In the genomic region with DNA sequence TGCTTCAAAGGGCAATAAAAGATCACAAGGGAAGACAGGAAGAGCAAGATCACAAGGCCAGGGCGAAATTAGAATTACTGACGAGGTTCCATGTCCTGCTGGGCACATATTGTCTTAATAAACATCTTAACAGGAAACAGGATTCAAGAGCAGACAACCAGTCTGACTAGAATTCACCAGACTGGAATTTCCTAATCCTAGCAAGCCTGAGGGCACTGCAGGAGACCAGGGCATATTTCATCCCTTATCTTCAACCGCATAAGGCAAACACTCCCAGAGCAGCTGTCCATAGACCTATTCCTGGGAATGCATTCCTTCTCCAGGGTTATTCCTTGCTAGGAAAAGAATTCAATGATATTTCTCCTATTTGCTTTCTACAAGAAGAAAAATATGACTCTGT, we compare ENCODE assay signal across 26 cellular contexts. TPM values are rescaled to one million over a fixed set of nuclear protein-coding genes. Genes with fewer than 3 reads are reported as not detected.
"Had no signal": no experiment of that assay in that cellular context is flagged by ENCODE, and none has a peak within 500 bp of the region (broad histone marks: within the 10 kb centered on the region; RNA-seq: fewer than 3 reads in every experiment).

No MANE protein-coding gene starts in this region.

- H3K9me3 ChIP-seq: right atrium auricular region, transverse colon had no signal

- H3K36me3 ChIP-seq: left ventricle myocardium inferior, right atrium auricular region, transverse colon had no signal

- ATAC-seq: activated CD8-positive, alpha-beta T cell treated with anti-CD3 and anti-CD28 coated beads, Interleukin-2, amount 10 ng/mL, durations not matched to agents 7 days and 5 days; activated naive CD4-positive, alpha-beta T cell treated with anti-CD3 and anti-CD28 coated beads, Interleukin-2, amount 50 U/mL, for 72 hours; activated T-cell treated with anti-CD3 and anti-CD28 coated beads, Interleukin-2, amount 50 U/mL, for 72 hours had no signal

- H3K4me3 ChIP-seq: left ventricle myocardium inferior, right atrium auricular region, skin epidermis, transverse colon had no signal

- DNase-seq: activated CD4-positive, alpha-beta T cell treated with anti-CD3 and anti-CD28 coated beads, Interleukin-2, amount 10 ng/mL, durations not matched to agents 24 days and 14 days; activated CD4-positive, CD25-positive, alpha-beta regulatory T cell; activated CD8-positive, alpha-beta memory T cell treated with anti-CD3 and anti-CD28 coated beads, Interleukin-2, amount 50 U/mL, for 4 hours; activated CD8-positive, alpha-beta T cell treated with anti-CD3 and anti-CD28 coated beads, Interleukin-2, amount 10 ng/mL, durations not matched to agents 7 days and 5 days; activated gamma-delta T cell; activated T-cell treated with anti-CD3 and anti-CD28 coated beads, Interleukin-2, amount 50 U/mL, for 72 hours; amniotic stem cell; cerebellar nuclear complex; effector memory CD4-positive, alpha-beta T cell; left ventricle myocardium inferior; occipital lobe; stimulated activated CD4-positive, alpha-beta T cell treated with anti-CD3 and anti-CD28 coated beads, Interleukin-4, amount 100 ng/mL, for 4 hours; stimulated activated CD8-positive, alpha-beta memory T cell treated with anti-CD3 and anti-CD28 coated beads, Interleukin-4, amount 100 ng/mL, for 48 hours; stimulated activated naive CD4-positive, alpha-beta T cell treated with Interleukin-2 at 50 U/mL for 16 hours; substantia nigra; transverse colon had no signal

- H3K4me1 Mint-ChIP-seq: activated CD4-positive, alpha-beta T cell treated with anti-CD3 and anti-CD28 coated beads, Interleukin-2, amount 10 ng/mL, durations not matched to agents 24 days and 14 days; brain had no signal

- H3K27me3 Mint-ChIP-seq: activated CD4-positive, alpha-beta T cell treated with anti-CD3 and anti-CD28 coated beads, Interleukin-2, amount 10 ng/mL, durations not matched to agents 24 days and 14 days; dendritic cell treated with granulocyte-macrophage colony-stimulating factor and Interleukin-4, amounts not matched to agents 40 ng/mL and 50 ng/mL, for 4 days; progenitor cell of endocrine pancreas had no signal

- H3K9me3 Mint-ChIP-seq: T-helper 2 cell treated with Interferon-gamma antibody and Interleukin-4, amounts not matched to agents 5 μg/mL and 100 μg/mL, for 36 hours had no signal

- H3K4me1 ChIP-seq: left ventricle myocardium inferior, right atrium auricular region, transverse colon had no signal

- H3K27ac ChIP-seq: left ventricle myocardium inferior, right atrium auricular region, transverse colon had no signal

- H3K27me3 ChIP-seq: right atrium auricular region, transverse colon had no signal

- H3K27ac Mint-ChIP-seq: activated CD4-positive, alpha-beta T cell treated with anti-CD3 and anti-CD28 coated beads, Interleukin-2, amount 10 ng/mL, durations not matched to agents 24 days and 14 days; activated CD8-positive, alpha-beta T cell treated with anti-CD3 and anti-CD28 coated beads, Interleukin-2, amount 10 ng/mL, durations not matched to agents 7 days and 5 days; activated naive CD4-positive, alpha-beta T cell treated with anti-CD3 and anti-CD28 coated beads, Interleukin-2, amount 50 U/mL, for 72 hours; activated T-cell treated with anti-CD3 and anti-CD28 coated beads, Interleukin-2, amount 50 U/mL, for 72 hours; brain; dendritic cell treated with granulocyte-macrophage colony-stimulating factor and Interleukin-4, amounts not matched to agents 40 ng/mL and 50 ng/mL, for 4 days; nephron; T-helper 2 cell treated with Interferon-gamma antibody and Interleukin-4, amounts not matched to agents 5 μg/mL and 100 μg/mL, for 36 hours had no signal

- H3K4me3 Mint-ChIP-seq: activated CD4-positive, alpha-beta T cell treated with anti-CD3 and anti-CD28 coated beads, Interleukin-2, amount 10 ng/mL, durations not matched to agents 24 days and 14 days; activated CD8-positive, alpha-beta T cell treated with anti-CD3 and anti-CD28 coated beads, Interleukin-2, amount 10 ng/mL, durations not matched to agents 7 days and 5 days; activated T-cell treated with anti-CD3 and anti-CD28 coated beads, Interleukin-2, amount 50 U/mL, for 72 hours; brain; dendritic cell treated with granulocyte-macrophage colony-stimulating factor and Interleukin-4, amounts not matched to agents 40 ng/mL and 50 ng/mL, for 4 days; nephron; T-helper 2 cell treated with Interferon-gamma antibody and Interleukin-4, amounts not matched to agents 5 μg/mL and 100 μg/mL, for 36 hours had no signal

- H3K36me3 Mint-ChIP-seq: activated naive CD4-positive, alpha-beta T cell treated with anti-CD3 and anti-CD28 coated beads, Interleukin-2, amount 50 U/mL, for 72 hours; brain had no signal

RNA-seq across cellular contexts. Expression of a gene that starts 12.4 kb away (rescaled TPM):
- total RNA-seq: activated CD4-positive, alpha-beta T cell treated with anti-CD3 and anti-CD28 coated beads, Interleukin-2, amount 10 ng/mL, durations not matched to agents 24 days and 14 days; activated CD8-positive, alpha-beta T cell treated with anti-CD3 and anti-CD28 coated beads, Interleukin-2, amount 10 ng/mL, durations not matched to agents 7 days and 5 days; activated naive CD4-positive, alpha-beta T cell treated with anti-CD3 and anti-CD28 coated beads, Interleukin-2, amount 50 U/mL, for 72 hours; left ventricle myocardium inferior; right atrium auricular region had no signal
- polyA plus RNA-seq: keratinocyte had no signal

RNA-seq across cellular contexts. Expression of a gene that starts 25.0 kb away (rescaled TPM):
- total RNA-seq: activated CD4-positive, alpha-beta T cell treated with anti-CD3 and anti-CD28 coated beads, Interleukin-2, amount 10 ng/mL, durations not matched to agents 24 days and 14 days; activated CD8-positive, alpha-beta T cell treated with anti-CD3 and anti-CD28 coated beads, Interleukin-2, amount 10 ng/mL, durations not matched to agents 7 days and 5 days; activated naive CD4-positive, alpha-beta T cell treated with anti-CD3 and anti-CD28 coated beads, Interleukin-2, amount 50 U/mL, for 72 hours; activated T-cell treated with anti-CD3 and anti-CD28 coated beads, Interleukin-2, amount 50 U/mL, for 72 hours; left ventricle myocardium inferior; mucosa of gallbladder; occipital lobe; progenitor cell of endocrine pancreas; right atrium auricular region; transverse colon had no signal
- polyA plus RNA-seq: keratinocyte had no signal
